In genomic region chr6:67003844-67004243, GRCh38 we compare ENCODE assay signal across 26 cellular contexts.
DNase-seq lines count a peak whose midpoint lies in the region; ATAC-seq, FAIRE-seq and TF ChIP-seq lines count a peak whose summit lies in the region.
"Had no signal": no experiment of that assay in that cellular context is flagged by ENCODE, and none has a peak within 500 bp of the region (broad histone marks: within the 10 kb centered on the region; RNA-seq: fewer than 3 reads in every experiment).

No MANE protein-coding gene starts in this region.

- no peak overlapping the region for H4K5ac ChIP-seq in H1 (ENCODE audit: insufficient read length, low read depth, low read length)

- H3K9me3 Mint-ChIP-seq in stimulated activated naive B cell treated with anti-CD40 and anti-IgM and Interleukin-4, amounts not matched to agents 10 μg/mL and 1 μg/mL and 100 μg/mL, for 72 hours: peaks cover 0 to 2% of the 10 kb centered on the region in 2 donors

- H4K91ac ChIP-seq in H1 (replicated peaks; ENCODE audit: insufficient read length, low read length): no peak overlapping the region

- TF ChIP-seq CTCF in HepG2 (CRISPR knock-in tag; IDR thresholded peaks at IDR 0.05): no peak
- no peak for TF ChIP-seq CTCF in right lobe of liver (IDR thresholded peaks at IDR 0.05)
- TF ChIP-seq CTCF in H1 (IDR thresholded peaks at IDR 0.05; ENCODE audit: control extremely low read depth in 1 of 3, insufficient read depth in 1 of 3, low read depth in 1 of 3, low read length in 3 of 3): no peak

- H2BK15ac ChIP-seq in H1 (ENCODE audit: low read length): no peak overlapping the region

- FAIRE-seq in HepG2 (lab: Jason Lieb, UNC): no peak
- no peak for FAIRE-seq in H1 (lab: Jason Lieb, UNC)
- FAIRE-seq: GM12878, GM12892, GM18507 had no signal

- no peak overlapping the region for H3K4me3 Mint-ChIP-seq in stimulated activated naive B cell treated with anti-CD40 and anti-IgM and Interleukin-4, amounts not matched to agents 10 μg/mL and 1 μg/mL and 100 μg/mL, for 72 hours
- H3K4me3 Mint-ChIP-seq: CD14-positive monocyte; CD4-positive, alpha-beta memory T cell; CD4-positive, CD25-positive, alpha-beta regulatory T cell; CD8-positive, alpha-beta memory T cell had no signal

- H3K9me3 ChIP-seq in HepG2 (ENCODE audit: low read length): no peaks in the 10 kb centered on the region
- H3K9me3 ChIP-seq in right lobe of liver: no peaks in the 10 kb centered on the region
- H3K9me3 ChIP-seq in Karpas-422 (ENCODE audit: low read length): no peaks in the 10 kb centered on the region
- no peaks in the 10 kb centered on the region for H3K9me3 ChIP-seq in H1 (ENCODE audit: insufficient read depth in 2 of 2, low read depth in 1 of 2, low read length in 1 of 2)
- H3K9me3 ChIP-seq: BE2C, BLaER1 had no signal

- no peak overlapping the region for H3K56ac ChIP-seq in H1 (replicated peaks; ENCODE audit: insufficient read length, low read depth, low read length)

- H2BK120ac ChIP-seq in H1 (replicated peaks; ENCODE audit: low read depth, low read length): no peak overlapping the region

- no peaks in the 10 kb centered on the region for H3K4me1 ChIP-seq in HepG2 (ENCODE audit: insufficient read depth, low read length)
- no peaks in the 10 kb centered on the region for H3K4me1 ChIP-seq in right lobe of liver
- H3K4me1 ChIP-seq in Karpas-422 (ENCODE audit: low read length): no peaks in the 10 kb centered on the region
- no peaks in the 10 kb centered on the region for H3K4me1 ChIP-seq in H1 (replicated peaks in 1 of 4; ENCODE audit: control insufficient read depth in 3 of 4, insufficient read depth in 4 of 4, low read length in 3 of 4)
- H3K4me1 ChIP-seq: BE2C had no signal

- POLR2A ChIA-PET in HepG2 (lab: Yijun Ruan, JAX) (no interaction called here), H1 (lab: Charles Lee; ENCODE audit: partially characterized antibody) (no interaction called here)

- H3K27ac Mint-ChIP-seq in stimulated activated naive B cell treated with anti-CD40 and anti-IgM and Interleukin-4, amounts not matched to agents 10 μg/mL and 1 μg/mL and 100 μg/mL, for 72 hours: no peak overlapping the region
- H3K27ac Mint-ChIP-seq: CD14-positive monocyte; CD4-positive, alpha-beta memory T cell; CD4-positive, CD25-positive, alpha-beta regulatory T cell; CD8-positive, alpha-beta memory T cell had no signal

- TF ChIP-seq POLR2A in HepG2 (IDR thresholded peaks at IDR 0.05; ENCODE audit: insufficient read depth in 1 of 2, low read depth in 2 of 2, low read length in 2 of 2): no peak
- TF ChIP-seq POLR2A in right lobe of liver (IDR thresholded peaks at IDR 0.05): no peak
- no peak for TF ChIP-seq POLR2A in H1 (IDR thresholded peaks at IDR 0.05; ENCODE audit: control extremely low read depth in 1 of 2, low read depth in 2 of 2, low read length in 2 of 2)

- no peak overlapping the region for H3K4ac ChIP-seq in H1 (replicated peaks; ENCODE audit: insufficient read length, low read depth, low read length)

- no peaks in the 10 kb centered on the region for H3K27me3 ChIP-seq in HepG2 (ENCODE audit: control insufficient read depth in 1 of 2, insufficient read depth in 2 of 2, low read length in 2 of 2)
- no peaks in the 10 kb centered on the region for H3K27me3 ChIP-seq in right lobe of liver
- H3K27me3 ChIP-seq in Karpas-422 (ENCODE audit: low read length): no peaks in the 10 kb centered on the region
- no peaks in the 10 kb centered on the region for H3K27me3 ChIP-seq in H1 (replicated peaks in 1 of 4; ENCODE audit: control insufficient read depth in 3 of 4, extremely low read depth in 1 of 4, insufficient read depth in 3 of 4, low read length in 3 of 4)
- H3K27me3 ChIP-seq: BE2C, BLaER1 had no signal

- H3K9ac ChIP-seq in HepG2 (ENCODE audit: insufficient read depth, low read depth, low read length): no peak overlapping the region
- no peak overlapping the region for H3K9ac ChIP-seq in Karpas-422 (ENCODE audit: low read length)
- H3K9ac ChIP-seq in H1 (replicated peaks in 1 of 4; ENCODE audit: extremely low read depth in 1 of 4, low read depth in 3 of 4, low read length in 3 of 4): no peak overlapping the region
- H3K9ac ChIP-seq: BLaER1 had no signal

- H3K36me3 ChIP-seq in HepG2 (replicated peaks in 1 of 2; ENCODE audit: control insufficient read depth in 1 of 2, insufficient read depth in 2 of 2, low read length in 2 of 2) (no peaks in the 10 kb centered on the region), right lobe of liver (no peaks in the 10 kb centered on the region), Karpas-422 (ENCODE audit: insufficient read depth, low read length) (no peaks in the 10 kb centered on the region), H1 (ENCODE audit: control insufficient read depth in 2 of 4, insufficient read depth in 4 of 4, low read length in 3 of 4) (no peaks in the 10 kb centered on the region)
- H3K36me3 ChIP-seq: BE2C, BLaER1 had no signal

- DNase-seq in HepG2 (ENCODE audit: low spot score): no peak
- DNase-seq in right lobe of liver: no peak
- no peak for DNase-seq in Karpas-422
- DNase-seq in H1 (ENCODE audit: low read depth in 1 of 2, low spot score in 2 of 2): no peak
- DNase-seq in SK-N-DZ (ENCODE audit: low spot score): no peak
- no peak for DNase-seq in stimulated activated naive B cell treated with anti-CD40 and anti-IgM and Interleukin-4, amounts not matched to agents 10 μg/mL and 1 μg/mL and 100 μg/mL, for 72 hours
- DNase-seq: 8988T; ACHN; BE2C; C1 segment of cervical spinal cord; CD4-positive, alpha-beta memory T cell; CD4-positive, CD25-positive, alpha-beta regulatory T cell; CD8-positive, alpha-beta memory T cell; COR-L47; DMS 273 treated with DMSO at 0.1 percent for 48 hours; DMS153; DMS53; DMS79; DND-41; EL; GDM1 had no signal

- H3K79me2 ChIP-seq in HepG2 (ENCODE audit: insufficient read depth, low read length): no peaks in the 10 kb centered on the region
- H3K79me2 ChIP-seq in Karpas-422 (ENCODE audit: low read length): no peaks in the 10 kb centered on the region
- H3K79me2 ChIP-seq in H1 (ENCODE audit: control insufficient read depth in 1 of 2, insufficient read depth in 2 of 2, low read length in 2 of 2): no peaks in the 10 kb centered on the region

- no peak overlapping the region for H2BK5ac ChIP-seq in H1 (ENCODE audit: low read depth, low read length)

- no peak for TF ChIP-seq EP300 in HepG2 (IDR thresholded peaks at IDR 0.05; ENCODE audit: low read depth in 2 of 2, low read length in 2 of 2)
- no peak for TF ChIP-seq EP300 in HepG2 (CRISPR knock-in tag; IDR thresholded peaks at IDR 0.05; ENCODE audit: borderline replicate concordance)
- TF ChIP-seq EP300 in H1 (IDR thresholded peaks at IDR 0.05; ENCODE audit: borderline replicate concordance in 1 of 2, low read depth in 2 of 2, low read length in 2 of 2): no peak

- in situ Hi-C loops in HepG2 (cut with HindIII; ENCODE audit: extremely low pct_ligation_motif_present, low pct_unique_long_range_greater_than_20kb): no loop called here

- no peak overlapping the region for H3K14ac ChIP-seq in H1 (ENCODE audit: insufficient read length)

- H3K18ac ChIP-seq in H1 (ENCODE audit: extremely low read depth, low read length): no peak overlapping the region

- no peaks in the 10 kb centered on the region for H3K79me1 ChIP-seq in H1 (ENCODE audit: low read depth, low read length)

- no peak overlapping the region for H3K4me3 ChIP-seq in HepG2 (replicated peaks in 1 of 3; ENCODE audit: insufficient read depth in 1 of 3, low read depth in 2 of 3, low read length in 3 of 3)
- H3K4me3 ChIP-seq in right lobe of liver: no peak overlapping the region
- no peak overlapping the region for H3K4me3 ChIP-seq in Karpas-422 (ENCODE audit: low read length)
- no peak overlapping the region for H3K4me3 ChIP-seq in H1 (ENCODE audit: extremely low read depth in 1 of 4, insufficient read depth in 2 of 4, low read depth in 3 of 4, low read length in 4 of 4)
- H3K4me3 ChIP-seq: BLaER1, GM12878 had no signal

- no peaks in the 10 kb centered on the region for H3K4me1 Mint-ChIP-seq in stimulated activated naive B cell treated with anti-CD40 and anti-IgM and Interleukin-4, amounts not matched to agents 10 μg/mL and 1 μg/mL and 100 μg/mL, for 72 hours
- H3K4me1 Mint-ChIP-seq: CD14-positive monocyte; CD4-positive, alpha-beta memory T cell; CD8-positive, alpha-beta memory T cell had no signal

- CTCF ChIA-PET in HepG2 (lab: Yijun Ruan, JAX; ENCODE audit: low intra/inter-chr PET ratio, low total read pairs): no interaction called here
- CTCF ChIA-PET in H1 (lab: Charles Lee; ENCODE audit: partially characterized antibody): no interaction called here

- no peaks in the 10 kb centered on the region for H4K20me1 ChIP-seq in HepG2 (ENCODE audit: insufficient read depth, low read length)
- H4K20me1 ChIP-seq in Karpas-422 (ENCODE audit: insufficient read depth, low read depth, low read length): no peaks in the 10 kb centered on the region
- no peaks in the 10 kb centered on the region for H4K20me1 ChIP-seq in H1 (replicated peaks in 1 of 2; ENCODE audit: control insufficient read depth in 1 of 2, insufficient read depth in 2 of 2, low read length in 2 of 2)
- H4K20me1 ChIP-seq: BLaER1 had no signal

- H2BK12ac ChIP-seq in H1 (ENCODE audit: low read depth, low read length): no peak overlapping the region

- ATAC-seq in HepG2 (no peak), right lobe of liver (no peak)
- no peak for ATAC-seq in stimulated activated naive B cell treated with anti-CD40 and anti-IgM and Interleukin-4, amounts not matched to agents 10 μg/mL and 1 μg/mL and 100 μg/mL, for 72 hours (replicated peaks)
- ATAC-seq: GM12878 had no signal

- H3K27me3 Mint-ChIP-seq in stimulated activated naive B cell treated with anti-CD40 and anti-IgM and Interleukin-4, amounts not matched to agents 10 μg/mL and 1 μg/mL and 100 μg/mL, for 72 hours: no peaks in the 10 kb centered on the region
- H3K27me3 Mint-ChIP-seq: CD4-positive, alpha-beta memory T cell; CD4-positive, CD25-positive, alpha-beta regulatory T cell; CD8-positive, alpha-beta memory T cell had no signal

- no peaks in the 10 kb centered on the region for H3K23me2 ChIP-seq in H1 (ENCODE audit: low read depth, low read length)

- no peak overlapping the region for H2BK20ac ChIP-seq in H1 (ENCODE audit: low read length)

- H3K27ac ChIP-seq in HepG2 (ENCODE audit: extremely low read length, insufficient read depth, low read length): no peak overlapping the region
- H3K27ac ChIP-seq in right lobe of liver: no peak overlapping the region
- H3K27ac ChIP-seq in Karpas-422 (ENCODE audit: low read length): no peak overlapping the region
- no peak overlapping the region for H3K27ac ChIP-seq in H1 (ENCODE audit: low read depth, low read length)
- H3K27ac ChIP-seq: BLaER1 had no signal

- BruUV-seq in HepG2 (replicated peaks; lab: Mats Ljungman, UMichigan): no TSS peak

- H4K8ac ChIP-seq in H1 (ENCODE audit: extremely low read depth, insufficient read depth, low read length): no peak overlapping the region

- H3K4me2 ChIP-seq in HepG2 (ENCODE audit: low read depth, low read length) (no peak overlapping the region), Karpas-422 (ENCODE audit: low read depth, low read length, poor library complexity, severe bottlenecking) (no peak overlapping the region), H1 (ENCODE audit: insufficient read depth in 1 of 2, low read depth in 2 of 2, low read length in 2 of 2) (no peak overlapping the region)
- H3K4me2 ChIP-seq: BLaER1 had no signal

- TF ChIP-seq RAD21 in HepG2 (CRISPR knock-in tag; IDR thresholded peaks at IDR 0.05): no peak
- TF ChIP-seq RAD21 in H1 (IDR thresholded peaks at IDR 0.05 in 1 of 2, conservative IDR thresholded peaks at IDR 0.05 in 1 of 2; ENCODE audit: low read depth in 2 of 2, low read length in 2 of 2): no peak

- H3K9me2 ChIP-seq in Karpas-422 (replicated peaks; ENCODE audit: insufficient read depth, low read length): no peaks in the 10 kb centered on the region

- WGBS in HepG2 (ENCODE audit: low lambda C conversion rate): 11% methylated on average over 3 of the region's 3 CpGs
- WGBS in right lobe of liver (ENCODE audit: insufficient coverage, low coverage, low lambda C conversion rate, missing lambda C conversion rate): 64% methylated on average over 3 of the region's 3 CpGs
- 93% methylated on average over 3 of the region's 3 CpGs; no CpG with 5 or more reads in 1 of the 2 experiments for WGBS in H1 (ENCODE audit: extremely low coverage in 1 of 2, insufficient coverage in 1 of 2, insufficient read length in 1 of 2, insufficient replicate concordance in 2 of 2, low coverage in 1 of 2, low lambda C conversion rate in 2 of 2, missing lambda C conversion rate in 1 of 2), 2 experiments

- no peaks in the 10 kb centered on the region for H3K36me3 Mint-ChIP-seq in stimulated activated naive B cell treated with anti-CD40 and anti-IgM and Interleukin-4, amounts not matched to agents 10 μg/mL and 1 μg/mL and 100 μg/mL, for 72 hours
- H3K36me3 Mint-ChIP-seq: CD14-positive monocyte; CD4-positive, alpha-beta memory T cell; CD4-positive, CD25-positive, alpha-beta regulatory T cell; CD8-positive, alpha-beta memory T cell had no signal

- H2AK5ac ChIP-seq in H1 (ENCODE audit: low read depth, low read length): no peak overlapping the region

- intact Hi-C loops in HepG2 (cut with micrococcal nuclease; ENCODE audit: unreplicated experiment): no loop called here
- intact Hi-C loops in right lobe of liver (cut with DNase I): no loop called here

- no peak overlapping the region for H3K23ac ChIP-seq in H1 (ENCODE audit: insufficient read length)

- H2AFZ ChIP-seq in HepG2 (ENCODE audit: low read length) (no peak overlapping the region), Karpas-422 (ENCODE audit: low read length) (peak overlapping the region; percentile 69), H1 (ENCODE audit: low read length) (no peak overlapping the region)

Comparison
In these comparisons a context has a peak if more than half of its experiments do, and no peak if none do; other contexts are left out.
1. Of the 41 proteins assayed by ChIP-seq in both HepG2 and H1: peak only in HepG2: none; only in H1: none; in both: CEBPB; in neither: 40.